In the genomic region with DNA sequence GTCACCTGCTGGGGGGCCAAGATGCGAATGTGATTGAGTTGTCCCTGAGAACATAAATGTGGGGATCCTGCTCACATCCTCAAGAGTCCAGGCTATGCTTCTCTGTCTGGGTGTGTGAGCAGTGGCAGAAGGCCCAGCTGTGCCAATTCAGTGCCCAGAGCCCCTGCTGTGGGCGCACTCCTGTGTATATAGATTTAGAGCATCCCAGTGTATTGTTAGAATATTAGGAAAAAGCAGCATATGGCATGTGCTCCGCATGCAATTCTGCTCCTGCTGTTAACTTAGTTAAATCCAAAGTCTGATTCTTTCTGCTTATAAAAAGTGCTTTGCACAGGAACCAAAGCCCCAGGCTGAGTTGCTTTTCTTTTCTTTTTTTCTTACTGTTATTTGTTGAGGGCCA, we compare ENCODE assay signal across 25 cellular contexts. TPM values are rescaled to one million over a fixed set of nuclear protein-coding genes. Genes with fewer than 3 reads are reported as not detected.
"Had no signal": no experiment of that assay in that cellular context is flagged by ENCODE, and none has a peak within 500 bp of the region (broad histone marks: within the 10 kb centered on the region; RNA-seq: fewer than 3 reads in every experiment).

No MANE protein-coding gene starts in this region.

- H3K27me3 ChIP-seq: dorsolateral prefrontal cortex, heart left ventricle, hepatocyte, left lung, neural progenitor cell, right atrium auricular region, tibial nerve, upper lobe of left lung had no signal

- H3K4me1 ChIP-seq: heart left ventricle, left lung, neural progenitor cell, parathyroid adenoma, prostate gland, tibial nerve, upper lobe of left lung had no signal

- H3K36me3 ChIP-seq: heart left ventricle, left lung, neural progenitor cell, prostate gland, right atrium auricular region, thoracic aorta, upper lobe of left lung had no signal

- H3K27ac ChIP-seq: dorsolateral prefrontal cortex, heart left ventricle, hepatocyte, left lung, neural progenitor cell, parathyroid adenoma, prostate gland, right atrium auricular region, thoracic aorta, tibial nerve, upper lobe of left lung had no signal

- H3K9me3 ChIP-seq: left lung, prostate gland, thoracic aorta had no signal

- ATAC-seq: heart left ventricle; left cardiac atrium; left lung; naive thymus-derived CD4-positive, alpha-beta T cell; sciatic nerve; stimulated activated effector memory CD8-positive, alpha-beta T cell treated with anti-CD3 and anti-CD28 coated beads, Interleukin-12 subunit alpha, Interleukin-12 subunit beta, amount 100 ng/mL, for 72 hours; stimulated activated naive CD8-positive, alpha-beta T cell treated with anti-CD3 and anti-CD28 coated beads, Interleukin-15, Interleukin-2, amounts not matched to agents 100 U/mL and 50 U/mL, for 24 hours had no signal

- H3K4me3 ChIP-seq: dorsolateral prefrontal cortex, heart left ventricle, hepatocyte, left lung, neural progenitor cell, prostate gland, right atrium auricular region, smooth muscle cell, thoracic aorta, tibial nerve, upper lobe of left lung had no signal

- DNase-seq: effector CD4-positive, alpha-beta T cell; heart left ventricle; left cardiac atrium; left lung; mammary epithelial cell; mesendoderm; midbrain; naive thymus-derived CD4-positive, alpha-beta T cell; stimulated activated CD4-positive, alpha-beta T cell treated with anti-CD3 and anti-CD28 coated beads, Interleukin-12 subunit alpha, Interleukin-12 subunit beta, amount 100 ng/mL, for 4 hours; stimulated activated CD4-positive, alpha-beta T cell treated with anti-CD3 and anti-CD28 coated beads, Interleukin-1b, Interleukin-23, amount 100 ng/mL, for 48 hours; stimulated activated CD4-positive, alpha-beta T cell treated with anti-CD3 and anti-CD28 coated beads, Interleukin-4, amount 100 ng/mL, for 24 hours; stimulated activated naive CD8-positive, alpha-beta T cell treated with anti-CD3 and anti-CD28 coated beads, Interleukin-15, Interleukin-2, amounts not matched to agents 100 U/mL and 50 U/mL, for 24 hours; upper lobe of left lung had no signal

RNA-seq across cellular contexts. Expression of a gene that starts 37.8 kb away (rescaled TPM):
- total RNA-seq: fibroblast of villous mesenchyme, hepatocyte had no signal
